8 cellular contexts compared by ENCODE assay signal in genomic region chr7:141701489-141702046, GRCh38. TPM values are rescaled to one million over a fixed set of nuclear protein-coding genes. Genes with fewer than 3 reads are reported as not detected.
DNase-seq lines count a peak whose midpoint lies in the region; ATAC-seq, FAIRE-seq and TF ChIP-seq lines count a peak whose summit lies in the region.

No MANE protein-coding gene starts in this region.

- TF ChIP-seq CTCF in upper lobe of right lung (IDR thresholded peaks at IDR 0.05): no peak

- intact Hi-C loops in head of caudate nucleus (cut with DNase I): loop anchor here (5.0 kb wide), 1 partner anchor 36 kb away; the partner anchor contains the start of gene SSBP1
- intact Hi-C loops in upper lobe of right lung (cut with DNase I): no loop called here

- no peaks in the 10 kb centered on the region for H3K27me3 ChIP-seq in upper lobe of right lung

- no peaks in the 10 kb centered on the region for H3K9me3 ChIP-seq in upper lobe of right lung

- DNase-seq in AML-193 (lab: John Stamatoyannopoulos, UW) (peak; percentile 4 to 25), RCC 7860 (ENCODE audit: low spot score) (peak; percentile 27), activated gamma-delta T cell (lab: John Stamatoyannopoulos, UW) (peak; percentile 44), head of caudate nucleus (peak in 38 of 42 donors; percentile 29 to 84 (median 54)), pons (ENCODE audit: low spot score) (peak; percentile 49), upper lobe of right lung (peak; percentile 74)

- peak; percentile 54 for ATAC-seq in GM18873 (IDR thresholded peaks at IDR 0.05; ENCODE audit: low FRiP score, unreplicated experiment)
- peak; percentile 78 for ATAC-seq in HG03103 (IDR thresholded peaks at IDR 0.05; ENCODE audit: low read depth, unreplicated experiment)
- peak; percentile 79 for ATAC-seq in upper lobe of right lung

- H3K4me1 ChIP-seq in upper lobe of right lung: peaks cover 28% of the 10 kb centered on the region

- FAIRE-seq in RCC 7860 (lab: Jason Lieb, UNC): no peak

- peak overlapping the region; percentile 84 for H3K27ac ChIP-seq in upper lobe of right lung

- no peaks in the 10 kb centered on the region for H3K36me3 ChIP-seq in upper lobe of right lung

- peak overlapping the region; percentile 73 for H3K4me3 ChIP-seq in upper lobe of right lung

RNA-seq across cellular contexts. Expression of gene DENND11, which starts 0.4 kb away (rescaled TPM):
- 40.2 TPM for total RNA-seq in upper lobe of right lung

RNA-seq across cellular contexts. Expression of gene WEE2, which starts 6.6 kb away (rescaled TPM):
- total RNA-seq in upper lobe of right lung: not detected

RNA-seq across cellular contexts. Expression of gene SSBP1, which starts 36.6 kb away (rescaled TPM):
- 64.9 TPM for total RNA-seq in upper lobe of right lung

Comparison
In these comparisons a context has a peak if more than half of its experiments do, and no peak if none do; other contexts are left out.
1. Peak in every context shown above with its lines: DNase-seq, ATAC-seq, H3K4me3 ChIP-seq and H3K27ac ChIP-seq.
2. DNase-seq: peak in every context shown above with its lines; median percentile 74 in upper lobe of right lung; 54 in head of caudate nucleus; 49 in pons; 44 in activated gamma-delta T cell; 27 in RCC 7860; 14 in AML-193.